28 cellular contexts compared by ENCODE assay signal in genomic region chr10:103082683-103083082, GRCh38.
A peak's percentile ranks its signal among the peaks of the same experiment; 100 is the strongest.
DNase-seq lines count a peak whose midpoint lies in the region; ATAC-seq and TF ChIP-seq lines count a peak whose summit lies in the region.
"Had no signal": no experiment of that assay in that cellular context is flagged by ENCODE, and none has a peak within 500 bp of the region (broad histone marks: within the 10 kb centered on the region; RNA-seq: fewer than 3 reads in every experiment).

No MANE protein-coding gene starts in this region.

- intact Hi-C loops in CD8-positive, alpha-beta T cell (cut with DNase I, micrococcal nuclease) = no loop called here

- ATAC-seq in CD8-positive, alpha-beta T cell = no peak
- no peak for ATAC-seq in effector memory CD8-positive, alpha-beta T cell (replicated peaks)
- no peak for ATAC-seq in left lobe of liver
- ATAC-seq: esophagus mucosa had no signal

- H3K4me3 Mint-ChIP-seq in CD8-positive, alpha-beta T cell = no peak overlapping the region
- no peak overlapping the region for H3K4me3 Mint-ChIP-seq in effector memory CD8-positive, alpha-beta T cell
- H3K4me3 Mint-ChIP-seq in nephron progenitor cell = no peak overlapping the region
- H3K4me3 Mint-ChIP-seq: activated CD4-positive, alpha-beta memory T cell treated with anti-CD3 and anti-CD28 coated beads for 36 hours; activated naive CD4-positive, alpha-beta T cell treated with anti-CD3 and anti-CD28 coated beads, Interleukin-2, amount 10 ng/mL, durations not matched to agents 7 days and 5 days; endodermal cell; HFFc6 had no signal

- DNase-seq in CD8-positive, alpha-beta T cell = no peak
- DNase-seq in effector memory CD8-positive, alpha-beta T cell = no peak
- peak; percentile 62 for DNase-seq in osteoblast (ENCODE audit: insufficient read length, low spot score, missing footprints)
- DNase-seq in left lobe of liver (ENCODE audit: low spot score) = no peak
- DNase-seq in A172 (ENCODE audit: low spot score) = no peak
- DNase-seq in nephron progenitor cell = no peak
- DNase-seq: activated CD4-positive, alpha-beta memory T cell treated with anti-CD3 and anti-CD28 coated beads for 36 hours; activated CD4-positive, alpha-beta T cell treated with anti-CD3 and anti-CD28 coated beads for 1 hour; activated naive CD4-positive, alpha-beta T cell treated with anti-CD3 and anti-CD28 coated beads, Interleukin-2, amount 10 ng/mL, durations not matched to agents 7 days and 5 days; Calu3; DND-41; endodermal cell; foreskin fibroblast; HFFc6; MM.1S; NCI-H1417 treated with DMSO at 0.1 percent for 48 hours; NCI-H2107; NCI-H446; NCI-H774; psoas muscle; sigmoid colon; stimulated activated CD4-positive, alpha-beta T cell treated with anti-CD3 and anti-CD28 coated beads, Interleukin-12 subunit alpha, Interleukin-12 subunit beta, amount 100 ng/mL, for 4 hours; stimulated activated CD4-positive, alpha-beta T cell treated with anti-CD3 and anti-CD28 coated beads, Interleukin-2, amount 100 ng/mL, for 48 hours; stomach; tibial artery had no signal

- peaks cover 47% of the 10 kb centered on the region for H3K36me3 Mint-ChIP-seq in CD8-positive, alpha-beta T cell
- peaks cover 19% of the 10 kb centered on the region for H3K36me3 Mint-ChIP-seq in effector memory CD8-positive, alpha-beta T cell (ENCODE audit: insufficient read depth)
- peaks cover 21% of the 10 kb centered on the region for H3K36me3 Mint-ChIP-seq in nephron progenitor cell (ENCODE audit: low read depth)

- H4K20me1 ChIP-seq in osteoblast (ENCODE audit: insufficient read depth, low read length) = no peaks in the 10 kb centered on the region

- TF ChIP-seq EP300 in Ishikawa (IDR thresholded peaks at IDR 0.05; ENCODE audit: borderline replicate concordance) = no peak

- POLR2A ChIA-PET in CD8-positive, alpha-beta T cell (lab: Charles Lee) = no interaction called here

- H3K27me3 Mint-ChIP-seq in CD8-positive, alpha-beta T cell (ENCODE audit: low read depth) = no peaks in the 10 kb centered on the region
- H3K27me3 Mint-ChIP-seq in effector memory CD8-positive, alpha-beta T cell = no peaks in the 10 kb centered on the region
- no peaks in the 10 kb centered on the region for H3K27me3 Mint-ChIP-seq in nephron progenitor cell (ENCODE audit: low read depth, poor library complexity)
- H3K27me3 Mint-ChIP-seq: activated CD4-positive, alpha-beta memory T cell treated with anti-CD3 and anti-CD28 coated beads for 36 hours; activated naive CD4-positive, alpha-beta T cell treated with anti-CD3 and anti-CD28 coated beads, Interleukin-2, amount 10 ng/mL, durations not matched to agents 7 days and 5 days had no signal

- H3K4me1 Mint-ChIP-seq in CD8-positive, alpha-beta T cell (ENCODE audit: low read depth) = no peaks in the 10 kb centered on the region
- H3K4me1 Mint-ChIP-seq in effector memory CD8-positive, alpha-beta T cell (ENCODE audit: low read depth in 2 of 2) = peaks cover 0 to 3% of the 10 kb centered on the region in 2 donors
- no peaks in the 10 kb centered on the region for H3K4me1 Mint-ChIP-seq in nephron progenitor cell
- H3K4me1 Mint-ChIP-seq: activated naive CD4-positive, alpha-beta T cell treated with anti-CD3 and anti-CD28 coated beads, Interleukin-2, amount 10 ng/mL, durations not matched to agents 7 days and 5 days; endodermal cell had no signal

- no peak for TF ChIP-seq RAD21 in Ishikawa (IDR thresholded peaks at IDR 0.05; ENCODE audit: low read depth)

- peaks cover 6% of the 10 kb centered on the region for H3K36me3 ChIP-seq in CD8-positive, alpha-beta T cell (ENCODE audit: insufficient read depth, low read length)
- peaks cover 23% of the 10 kb centered on the region for H3K36me3 ChIP-seq in osteoblast (ENCODE audit: insufficient read depth, low read length)
- H3K36me3 ChIP-seq: breast epithelium had no signal

- H3K27ac Mint-ChIP-seq in CD8-positive, alpha-beta T cell = peak overlapping the region; percentile 52
- H3K27ac Mint-ChIP-seq in effector memory CD8-positive, alpha-beta T cell = peak overlapping the region; percentile 39 to 73
- H3K27ac Mint-ChIP-seq in nephron progenitor cell = no peak overlapping the region
- H3K27ac Mint-ChIP-seq: activated CD4-positive, alpha-beta memory T cell treated with anti-CD3 and anti-CD28 coated beads for 36 hours; activated naive CD4-positive, alpha-beta T cell treated with anti-CD3 and anti-CD28 coated beads, Interleukin-2, amount 10 ng/mL, durations not matched to agents 7 days and 5 days; endodermal cell had no signal

- no peak overlapping the region for H3K4me3 ChIP-seq in CD8-positive, alpha-beta T cell (ENCODE audit: low read depth, low read length)
- no peak overlapping the region for H3K4me3 ChIP-seq in osteoblast (ENCODE audit: insufficient read depth, low read length)
- H3K4me3 ChIP-seq: breast epithelium, psoas muscle, sigmoid colon, stomach, tibial artery had no signal

- CTCF ChIA-PET in CD8-positive, alpha-beta T cell (lab: Charles Lee) = no interaction called here

- no peak overlapping the region for H3K27ac ChIP-seq in CD8-positive, alpha-beta T cell (ENCODE audit: low read depth, low read length)
- no peak overlapping the region for H3K27ac ChIP-seq in osteoblast (ENCODE audit: low read depth, low read length)
- H3K27ac ChIP-seq: breast epithelium, psoas muscle, sigmoid colon, stomach had no signal

- H3K9me3 Mint-ChIP-seq in CD8-positive, alpha-beta T cell = no peaks in the 10 kb centered on the region
- H3K9me3 Mint-ChIP-seq in effector memory CD8-positive, alpha-beta T cell = no peaks in the 10 kb centered on the region
- H3K9me3 Mint-ChIP-seq in nephron progenitor cell = no peaks in the 10 kb centered on the region
- H3K9me3 Mint-ChIP-seq: activated CD4-positive, alpha-beta memory T cell treated with anti-CD3 and anti-CD28 coated beads for 36 hours; activated naive CD4-positive, alpha-beta T cell treated with anti-CD3 and anti-CD28 coated beads, Interleukin-2, amount 10 ng/mL, durations not matched to agents 7 days and 5 days; endodermal cell; HFFc6 had no signal

- TF ChIP-seq CTCF in CD8-positive, alpha-beta T cell (IDR thresholded peaks at IDR 0.05) = no peak
- TF ChIP-seq CTCF in osteoblast (IDR thresholded peaks at IDR 0.05; ENCODE audit: extremely low read depth, low read depth, low read length) = no peak
- no peak for TF ChIP-seq CTCF in nephron progenitor cell (IDR thresholded peaks at IDR 0.05)

- H3K4me1 ChIP-seq in CD8-positive, alpha-beta T cell (ENCODE audit: insufficient read depth, low read length) = no peaks in the 10 kb centered on the region
- no peaks in the 10 kb centered on the region for H3K4me1 ChIP-seq in osteoblast (ENCODE audit: insufficient read depth, low read length)
- H3K4me1 ChIP-seq: breast epithelium, psoas muscle had no signal

- no peak overlapping the region for H2AFZ ChIP-seq in osteoblast (ENCODE audit: low read length)

- no peaks in the 10 kb centered on the region for H3K27me3 ChIP-seq in CD8-positive, alpha-beta T cell (ENCODE audit: insufficient read depth, low read length)
- H3K27me3 ChIP-seq in osteoblast (ENCODE audit: insufficient read depth, low read length) = no peaks in the 10 kb centered on the region
- H3K27me3 ChIP-seq: breast epithelium, sigmoid colon, stomach, tibial artery had no signal

- H3K79me2 ChIP-seq in osteoblast (ENCODE audit: insufficient read depth, low read length) = no peaks in the 10 kb centered on the region

- H3K9me3 ChIP-seq in CD8-positive, alpha-beta T cell (ENCODE audit: low read length) = no peaks in the 10 kb centered on the region
- H3K9me3 ChIP-seq in osteoblast (ENCODE audit: low read depth, low read length) = no peaks in the 10 kb centered on the region
- H3K9me3 ChIP-seq: breast epithelium, psoas muscle, sigmoid colon, stomach, tibial artery had no signal

- H3K4me2 ChIP-seq in osteoblast (ENCODE audit: insufficient read depth, low read length) = no peak overlapping the region

TF ChIP-seq in Ishikawa, 13 proteins besides CTCF, POLR2A, EP300 and RAD21:
- TF ChIP-seq CEBPB (IDR thresholded peaks at IDR 0.05) (0 out of 2 replicates have a peak, but pooled peaks have one; percentile 19), FOXM1 (IDR thresholded peaks at IDR 0.05; ENCODE audit: borderline replicate concordance, low read depth) (no peak)
